ENCODE assay signal across 10 cellular contexts in genomic region chr1:6868371-6869001, GRCh38.
A peak's percentile ranks its signal among the peaks of the same experiment; 100 is the strongest.
DNase-seq lines count a peak whose midpoint lies in the region; ATAC-seq and TF ChIP-seq lines count a peak whose summit lies in the region.
"Had no signal": no experiment of that assay in that cellular context is flagged by ENCODE, and none has a peak within 500 bp of the region (broad histone marks: within the 10 kb centered on the region; RNA-seq: fewer than 3 reads in every experiment).

No MANE protein-coding gene starts in this region.

- ATAC-seq in left colon: peak; percentile 49
- no peak for ATAC-seq in stimulated activated naive CD8-positive, alpha-beta T cell treated with anti-CD3 and anti-CD28 coated beads, Interleukin-15, amount 100 ng/mL, for 72 hours

- no TSS peak for BruUV-seq in MCF 10A (replicated peaks; lab: Mats Ljungman, UMichigan)

- no peak overlapping the region for H3K4me3 ChIP-seq in Karpas-422 (ENCODE audit: low read length)
- H3K4me3 ChIP-seq: lung had no signal

- H3K36me3 ChIP-seq in Karpas-422 (ENCODE audit: insufficient read depth, low read length): no peaks in the 10 kb centered on the region

- CTCF ChIA-PET in MCF 10A (lab: Yijun Ruan, JAX): interaction anchor here (0.6 to 2.9 kb wide), 7 partner anchors 9 to 140 kb away, joined by 3 to 14 read pairs (median 3); no protein-coding TSS in a partner anchor

- peaks cover 45% of the 10 kb centered on the region for H3K4me1 ChIP-seq in Karpas-422 (ENCODE audit: low read length)

- H3K36me3 Mint-ChIP-seq in MCF 10A (ENCODE audit: insufficient read depth, unreplicated experiment): peaks cover 20% of the 10 kb centered on the region
- H3K36me3 Mint-ChIP-seq in activated CD4-positive, alpha-beta T cell treated with anti-CD3 and anti-CD28 coated beads, Interleukin-2, amount 10 ng/mL, durations not matched to agents 24 days and 14 days (ENCODE audit: low read depth): peaks cover 6% of the 10 kb centered on the region

- H3K9me3 ChIP-seq in Karpas-422 (ENCODE audit: low read length): no peaks in the 10 kb centered on the region

- H3K4me3 Mint-ChIP-seq in MCF 10A (ENCODE audit: unreplicated experiment): peak overlapping the region; percentile 63
- H3K4me3 Mint-ChIP-seq in stimulated activated naive CD8-positive, alpha-beta T cell treated with anti-CD3 and anti-CD28 coated beads, Interleukin-15, amount 100 ng/mL, for 72 hours: no peak overlapping the region
- no peak overlapping the region for H3K4me3 Mint-ChIP-seq in activated CD4-positive, alpha-beta T cell treated with anti-CD3 and anti-CD28 coated beads, Interleukin-2, amount 10 ng/mL, durations not matched to agents 24 days and 14 days
- H3K4me3 Mint-ChIP-seq: activated B cell treated with CpG ODN at 0.5 μM for 24 hours had no signal

- peaks cover 89% of the 10 kb centered on the region for H3K79me2 ChIP-seq in Karpas-422 (ENCODE audit: low read length)

- peaks cover 56% of the 10 kb centered on the region for H3K4me1 Mint-ChIP-seq in MCF 10A (ENCODE audit: insufficient read depth, unreplicated experiment)
- H3K4me1 Mint-ChIP-seq in stimulated activated naive CD8-positive, alpha-beta T cell treated with anti-CD3 and anti-CD28 coated beads, Interleukin-15, amount 100 ng/mL, for 72 hours: peaks cover 56% of the 10 kb centered on the region
- peaks cover 16% of the 10 kb centered on the region for H3K4me1 Mint-ChIP-seq in activated CD4-positive, alpha-beta T cell treated with anti-CD3 and anti-CD28 coated beads, Interleukin-2, amount 10 ng/mL, durations not matched to agents 24 days and 14 days

- no peak overlapping the region for H3K9ac ChIP-seq in Karpas-422 (ENCODE audit: low read length)

- 0 out of 2 replicates have a peak, but pooled peaks have one; percentile 1 for TF ChIP-seq CTCF in 22Rv1 (IDR thresholded peaks at IDR 0.05)
- TF ChIP-seq CTCF in MCF 10A (IDR thresholded peaks at IDR 0.05; ENCODE audit: unreplicated experiment): no peak

- no peaks in the 10 kb centered on the region for H4K20me1 ChIP-seq in Karpas-422 (ENCODE audit: insufficient read depth, low read depth, low read length)

- no peak overlapping the region for H2AFZ ChIP-seq in Karpas-422 (ENCODE audit: low read length)

- H3K9me3 Mint-ChIP-seq in MCF 10A (ENCODE audit: unreplicated experiment): no peaks in the 10 kb centered on the region
- no peaks in the 10 kb centered on the region for H3K9me3 Mint-ChIP-seq in stimulated activated naive CD8-positive, alpha-beta T cell treated with anti-CD3 and anti-CD28 coated beads, Interleukin-15, amount 100 ng/mL, for 72 hours
- no peaks in the 10 kb centered on the region for H3K9me3 Mint-ChIP-seq in activated CD4-positive, alpha-beta T cell treated with anti-CD3 and anti-CD28 coated beads, Interleukin-2, amount 10 ng/mL, durations not matched to agents 24 days and 14 days
- H3K9me3 Mint-ChIP-seq: activated B cell treated with CpG ODN at 0.5 μM for 24 hours had no signal

- no peaks in the 10 kb centered on the region for H3K27me3 ChIP-seq in Karpas-422 (ENCODE audit: low read length)

- POLR2A ChIA-PET in MCF 10A (lab: Yijun Ruan, JAX): interaction anchor here (0.6 to 5.3 kb wide), 13 partner anchors 9 to 167 kb away, joined by 3 to 44 read pairs (median 4); partner anchors contain the start of genes CAMTA1 and DNAJC11

- no peaks in the 10 kb centered on the region for H3K27me3 Mint-ChIP-seq in MCF 10A (ENCODE audit: insufficient read depth, unreplicated experiment)
- no peaks in the 10 kb centered on the region for H3K27me3 Mint-ChIP-seq in stimulated activated naive CD8-positive, alpha-beta T cell treated with anti-CD3 and anti-CD28 coated beads, Interleukin-15, amount 100 ng/mL, for 72 hours
- no peaks in the 10 kb centered on the region for H3K27me3 Mint-ChIP-seq in activated CD4-positive, alpha-beta T cell treated with anti-CD3 and anti-CD28 coated beads, Interleukin-2, amount 10 ng/mL, durations not matched to agents 24 days and 14 days
- H3K27me3 Mint-ChIP-seq: activated B cell treated with CpG ODN at 0.5 μM for 24 hours had no signal

- peak overlapping the region; percentile 95 for H3K27ac Mint-ChIP-seq in MCF 10A (ENCODE audit: low read depth, unreplicated experiment)
- H3K27ac Mint-ChIP-seq in stimulated activated naive CD8-positive, alpha-beta T cell treated with anti-CD3 and anti-CD28 coated beads, Interleukin-15, amount 100 ng/mL, for 72 hours: no peak overlapping the region
- H3K27ac Mint-ChIP-seq in activated CD4-positive, alpha-beta T cell treated with anti-CD3 and anti-CD28 coated beads, Interleukin-2, amount 10 ng/mL, durations not matched to agents 24 days and 14 days: no peak overlapping the region
- H3K27ac Mint-ChIP-seq: activated B cell treated with CpG ODN at 0.5 μM for 24 hours had no signal

- intact Hi-C loops in MCF 10A (cut with micrococcal nuclease): no loop called here
- intact Hi-C loops in left colon (cut with DNase I, micrococcal nuclease): no loop called here
- intact Hi-C loops in activated CD4-positive, alpha-beta T cell treated with anti-CD3 and anti-CD28 coated beads, Interleukin-2, amount 10 ng/mL, durations not matched to agents 24 days and 14 days (cut with micrococcal nuclease): no loop called here

- H3K9me2 ChIP-seq in Karpas-422 (replicated peaks; ENCODE audit: insufficient read depth, low read length): no peaks in the 10 kb centered on the region

- DNase-seq in Karpas-422: no peak
- no peak for DNase-seq in MCF 10A (ENCODE audit: unreplicated experiment)
- no peak for DNase-seq in left colon
- no peak for DNase-seq in stimulated activated naive CD8-positive, alpha-beta T cell treated with anti-CD3 and anti-CD28 coated beads, Interleukin-15, amount 100 ng/mL, for 72 hours
- no peak for DNase-seq in activated CD4-positive, alpha-beta T cell treated with anti-CD3 and anti-CD28 coated beads, Interleukin-2, amount 10 ng/mL, durations not matched to agents 24 days and 14 days
- no peak for DNase-seq in NCI-H82 (lab: John Stamatoyannopoulos, UW)
- DNase-seq in GF-D8 (lab: John Stamatoyannopoulos, UW): no peak
- DNase-seq: activated B cell treated with CpG ODN at 0.5 μM for 24 hours had no signal

- H3K4me2 ChIP-seq in Karpas-422 (ENCODE audit: low read depth, low read length, poor library complexity, severe bottlenecking): peak overlapping the region; percentile 8

- H3K27ac ChIP-seq in 22Rv1 (no peak overlapping the region), Karpas-422 (ENCODE audit: low read length) (peak overlapping the region; percentile 16)
